1 cellular context compared by ENCODE assay signal in the genomic region with DNA sequence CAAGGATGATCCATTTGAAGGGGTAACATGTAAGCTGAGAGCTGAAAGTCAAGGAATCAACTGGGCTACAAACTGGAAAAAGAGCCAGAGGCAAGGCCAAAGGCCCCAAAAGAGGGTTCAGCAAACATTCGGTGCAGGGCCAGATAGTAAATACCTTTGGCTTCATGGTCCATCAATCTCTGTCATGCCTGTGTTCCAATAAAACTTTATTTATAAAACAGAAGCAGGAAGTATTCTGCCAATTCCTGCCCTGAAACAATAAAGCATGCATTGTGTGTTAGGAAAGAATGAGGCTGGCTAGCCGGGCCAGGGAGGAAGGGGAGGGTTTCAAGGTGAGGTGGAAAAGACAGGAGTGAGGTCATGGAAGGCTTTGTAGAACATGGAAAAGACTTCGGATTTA.
TF ChIP-seq lines count a peak whose summit lies in the region.

No MANE protein-coding gene starts in this region.

TF ChIP-seq in IMR-90, 13 proteins besides CTCF, POLR2A, EP300 and RAD21:
- TF ChIP-seq NFE2L2 (IDR thresholded peaks at IDR 0.05; ENCODE audit: low read depth, low read length) (no peak), MXI1 (IDR thresholded peaks at IDR 0.05; ENCODE audit: borderline replicate concordance, low read depth, low read length) (no peak), CEBPB (IDR thresholded peaks at IDR 0.05; ENCODE audit: low read depth, low read length) (no peak), RFX5 (IDR thresholded peaks at IDR 0.05; ENCODE audit: low read depth, low read length) (no peak), SMC3 (IDR thresholded peaks at IDR 0.05; ENCODE audit: low read depth, low read length) (no peak), FOS (IDR thresholded peaks at IDR 0.05; ENCODE audit: low read depth, low read length) (no peak), BHLHE40 (IDR thresholded peaks at IDR 0.05; ENCODE audit: low read depth, low read length) (no peak), MAZ (IDR thresholded peaks at IDR 0.05; ENCODE audit: borderline replicate concordance, low read depth, low read length) (no peak)
- TF ChIP-seq, protein P1, sequence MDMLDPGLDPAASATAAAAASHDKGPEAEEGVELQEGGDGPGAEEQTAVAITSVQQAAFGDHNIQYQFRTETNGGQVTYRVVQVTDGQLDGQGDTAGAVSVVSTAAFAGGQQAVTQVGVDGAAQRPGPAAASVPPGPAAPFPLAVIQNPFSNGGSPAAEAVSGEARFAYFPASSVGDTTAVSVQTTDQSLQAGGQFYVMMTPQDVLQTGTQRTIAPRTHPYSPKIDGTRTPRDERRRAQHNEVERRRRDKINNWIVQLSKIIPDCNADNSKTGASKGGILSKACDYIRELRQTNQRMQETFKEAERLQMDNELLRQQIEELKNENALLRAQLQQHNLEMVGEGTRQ (IDR thresholded peaks at IDR 0.05; ENCODE audit: low read depth, low read length): no peak
